13 cellular contexts compared by ENCODE assay signal in genomic region chr1:169426174-169426716, GRCh38. TPM values are rescaled to one million over a fixed set of nuclear protein-coding genes. Genes with fewer than 3 reads are reported as not detected.
A peak's percentile ranks its signal among the peaks of the same experiment; 100 is the strongest.
DNase-seq lines count a peak whose midpoint lies in the region; ATAC-seq, FAIRE-seq and TF ChIP-seq lines count a peak whose summit lies in the region.
"Had no signal": no experiment of that assay in that cellular context is flagged by ENCODE, and none has a peak within 500 bp of the region (broad histone marks: within the 10 kb centered on the region; RNA-seq: fewer than 3 reads in every experiment).

No MANE protein-coding gene starts in this region.

- H3K4me1 ChIP-seq in Loucy (ENCODE audit: insufficient read depth, low read length, poor library complexity, severe bottlenecking) (peaks cover 4% of the 10 kb centered on the region), K562 (replicated peaks in 1 of 2; ENCODE audit: control insufficient read depth in 2 of 2, insufficient read depth in 2 of 2, low read length in 2 of 2) (peaks cover 0 to 3% of the 10 kb centered on the region in 2 experiments; a peak in 1 of 5 replicates), prostate gland (replicated peaks) (no peaks in the 10 kb centered on the region)

- no peaks in the 10 kb centered on the region for H4K20me1 ChIP-seq in Loucy (ENCODE audit: insufficient read depth, low read length, poor library complexity, severe bottlenecking)
- no peaks in the 10 kb centered on the region for H4K20me1 ChIP-seq in K562 (replicated peaks; ENCODE audit: control insufficient read depth, insufficient read depth, low read length)
- no peaks in the 10 kb centered on the region for H4K20me1 ChIP-seq in neural cell (ENCODE audit: insufficient read depth)

- H3K4me2 ChIP-seq in Loucy (ENCODE audit: low read depth, low read length, poor library complexity, severe bottlenecking) = peak overlapping the region; percentile 66
- no peak overlapping the region for H3K4me2 ChIP-seq in K562 (ENCODE audit: insufficient read depth, low read length)
- H3K4me2 ChIP-seq in neural cell (ENCODE audit: low read length) = peak overlapping the region; percentile 57

- intact Hi-C loops in K562 (cut with micrococcal nuclease) (no loop called here), prostate gland (cut with DNase I) (no loop called here)

- H3K27ac ChIP-seq in K562 (ENCODE audit: extremely low read depth, low read depth, low read length) (no peak overlapping the region), neural cell (ENCODE audit: low read length) (no peak overlapping the region), prostate gland (no peak overlapping the region)
- H3K27ac ChIP-seq: C4-2B, RWPE1 had no signal

- no peaks in the 10 kb centered on the region for H3K36me3 ChIP-seq in Loucy (ENCODE audit: insufficient read depth, low read length)
- H3K36me3 ChIP-seq in K562 (ENCODE audit: control insufficient read depth, insufficient read depth, low read length) = no peaks in the 10 kb centered on the region
- no peaks in the 10 kb centered on the region for H3K36me3 ChIP-seq in neural cell (ENCODE audit: insufficient read depth, low read length)
- H3K36me3 ChIP-seq in prostate gland = no peaks in the 10 kb centered on the region

- H3K9ac ChIP-seq in Loucy (ENCODE audit: low read depth, low read length, poor library complexity, severe bottlenecking) = peak overlapping the region; percentile 70
- H3K9ac ChIP-seq in K562 (ENCODE audit: insufficient read depth in 1 of 2, low read depth in 2 of 2, low read length in 2 of 2) = no peak overlapping the region
- peak overlapping the region; percentile 70 for H3K9ac ChIP-seq in neural cell (ENCODE audit: low read length)

- TF ChIP-seq POLR2A in K562 (conservative IDR thresholded peaks at IDR 0.05) (no peak), H54 (IDR thresholded peaks at IDR 0.05; ENCODE audit: low read depth, low read length) (no peak), prostate gland (IDR thresholded peaks at IDR 0.05) (no peak)

- TF ChIP-seq EP300 in K562 (IDR thresholded peaks at IDR 0.05; ENCODE audit: low read length) (no peak), neural cell (conservative IDR thresholded peaks at IDR 0.05; ENCODE audit: poor library complexity, severe bottlenecking) (no peak)

- peak; percentile 55 for FAIRE-seq in K562 (lab: Jason Lieb, UNC)
- FAIRE-seq in H54 (lab: Jason Lieb, UNC) = no peak
- FAIRE-seq: colon had no signal

- H3K9me3 ChIP-seq in Loucy (ENCODE audit: insufficient read depth, low read depth, low read length) (no peaks in the 10 kb centered on the region), K562 (replicated peaks; ENCODE audit: control insufficient read depth, insufficient read depth, low read depth, low read length) (no peaks in the 10 kb centered on the region), neural cell (ENCODE audit: low read length) (no peaks in the 10 kb centered on the region), prostate gland (no peaks in the 10 kb centered on the region)

- H3K4me3 ChIP-seq in Loucy (ENCODE audit: low read length, poor library complexity, severe bottlenecking) (peak overlapping the region; percentile 71), K562 (no peak overlapping the region), neural cell (ENCODE audit: low read length) (peak overlapping the region; percentile 73), prostate gland (no peak overlapping the region)

- no peak for TF ChIP-seq RAD21 in K562 (CRISPR knock-in tag; conservative IDR thresholded peaks at IDR 0.05 in 1 of 2, IDR thresholded peaks at IDR 0.05 in 1 of 2)
- no peak for TF ChIP-seq RAD21 in neural cell (conservative IDR thresholded peaks at IDR 0.05)

- BruUV-seq in K562 (replicated peaks; lab: Mats Ljungman, UMichigan) = no TSS peak

- peak overlapping the region; percentile 91; the same call in 1 of the 2 replicates for H2AFZ ChIP-seq in Loucy (ENCODE audit: low read length)
- no peak overlapping the region for H2AFZ ChIP-seq in K562 (ENCODE audit: low read depth, low read length)
- H2AFZ ChIP-seq in neural cell (ENCODE audit: low read depth, low read length) = peak overlapping the region; percentile 4

- H3K9me1 ChIP-seq in K562 (ENCODE audit: control insufficient read depth, insufficient read depth, low read length) = no peaks in the 10 kb centered on the region

- in situ Hi-C loops in K562 (cut with MboI) = no loop called here

- CTCF ChIA-PET in K562 (lab: Yijun Ruan, JAX; ENCODE audit: low intra/inter-chr PET ratio) = no interaction called here

- H3K79me2 ChIP-seq in Loucy (ENCODE audit: insufficient read depth, low read length) = no peaks in the 10 kb centered on the region
- no peaks in the 10 kb centered on the region for H3K79me2 ChIP-seq in K562 (ENCODE audit: control insufficient read depth, insufficient read depth, low read length)
- H3K79me2 ChIP-seq in neural cell (replicated peaks; ENCODE audit: insufficient read depth, low read length) = peaks cover 13% of the 10 kb centered on the region

- ATAC-seq in K562 = no peak

- 4% methylated on average over 6 of the region's 6 CpGs for WGBS in K562 (ENCODE audit: insufficient coverage, low coverage, missing lambda C conversion rate)
- WGBS in prostate gland = 59% methylated on average over 6 of the region's 6 CpGs

- POLR2A ChIA-PET in K562 (lab: Yijun Ruan, JAX) = no interaction called here

- DNase-seq in D341Med (ENCODE audit: low spot score) (peak; percentile 52), K562 (ENCODE audit: extremely low read depth in 1 of 4, low spot score in 3 of 4) (no peak), H54 (ENCODE audit: insufficient read length, low spot score) (no peak), NCI-H1092 (lab: John Stamatoyannopoulos, UW) (no peak), prostate gland (ENCODE audit: low spot score) (no peak)
- DNase-seq in activated effector memory CD4-positive, alpha-beta T cell treated with Interleukin-2 at 50 U/mL for 16 hours = no peak
- DNase-seq: activated B cell treated with CpG ODN at 0.5 μM for 24 hours, NCI-H146 had no signal

- H3K27me3 ChIP-seq in Loucy (ENCODE audit: insufficient read depth, low read length, poor library complexity, severe bottlenecking) (no peaks in the 10 kb centered on the region), K562 (ENCODE audit: control insufficient read depth in 2 of 2, insufficient read depth in 2 of 2, low read length in 2 of 2) (peaks cover 2 to 8% of the 10 kb centered on the region in 2 experiments; a peak in 2 of 5 replicates), neural cell (ENCODE audit: insufficient read depth, low read depth, low read length) (no peaks in the 10 kb centered on the region), prostate gland (replicated peaks; ENCODE audit: insufficient read depth) (no peaks in the 10 kb centered on the region)

- H3K9me2 ChIP-seq in Loucy (replicated peaks; ENCODE audit: low read depth, low read length) (no peaks in the 10 kb centered on the region), neural cell (ENCODE audit: insufficient read depth, low read length) (no peaks in the 10 kb centered on the region)

- H3F3A ChIP-seq in Loucy (ENCODE audit: low read depth) (no peaks in the 10 kb centered on the region), neural cell (ENCODE audit: insufficient read depth, low read length, poor library complexity, severe bottlenecking) (no peaks in the 10 kb centered on the region)

- TF ChIP-seq CTCF in Loucy (conservative IDR thresholded peaks at IDR 0.05; ENCODE audit: low read length) (no peak), K562 (IDR thresholded peaks at IDR 0.05 in 2 of 3, conservative IDR thresholded peaks at IDR 0.05 in 1 of 3; ENCODE audit: insufficient read depth in 2 of 3, low read depth in 1 of 3, low read length in 3 of 3) (no peak), neural cell (IDR thresholded peaks at IDR 0.05; ENCODE audit: poor library complexity, severe bottlenecking) (no peak), prostate gland (IDR thresholded peaks at IDR 0.05) (no peak)

RNA-seq across cellular contexts. Expression of gene CCDC181, which starts 1.0 kb away (rescaled TPM):
- total RNA-seq in K562 (2011; cell fraction: chromatin; rRNA removed; ENCODE audit: low replicate concordance) = not detected in 2 replicates
- total RNA-seq in K562 (2011; cell fraction: nucleolus; rRNA removed) = not detected in 2 replicates
- total RNA-seq in K562 (2011; cell fraction: nucleoplasm; rRNA removed) = not detected in 2 replicates
- total RNA-seq in K562 (2014; rRNA removed) (0.14 TPM in 1 of 2 replicates, not detected in the other), K562 (2014; rRNA removed; fragmentation: Illumina TruSeq; extraction: Trizol) (0.10 TPM in 1 of 2 replicates, not detected in the other), K562 (2015; rRNA removed; fragmentation: Illumina TruSeq; extraction: Trizol) (not detected in 2 replicates), K562 (2021) (not detected in 2 replicates), prostate gland (1 to 10 TPM in 1 of 2 donors, under 1 TPM in 1; 0.32 to 5.6 TPM)
- polyA plus RNA-seq in K562 (2011; rRNA removed) (not detected in 2 replicates), K562 (2014; fragmentation: Illumina TruSeq; extraction: Trizol) (not detected in 2 replicates), K562 (2014; fragmentation: Nextera tagmentation; extraction: Ambion mirVana) (under 1 TPM in 1 of 2 experiments, not detected in 1; 0.04 TPM), K562 (2014; rRNA removed) (not detected in 2 replicates), neural cell (11.2 and 14.7 TPM in 2 replicates)
- polyA plus RNA-seq in K562 (2011; cell fraction: cytosol; rRNA removed) = not detected in 2 replicates
- polyA plus RNA-seq in K562 (2011; cell fraction: nucleus; rRNA removed) = 0.08 TPM in 1 of 2 replicates, not detected in the other
- polyA plus RNA-seq in K562 (2012) = 0.07 TPM in 1 of 2 replicates, not detected in the other
- polyA minus RNA-seq in K562 (2011; rRNA and poly(A)+ RNA removed) = 0.15 TPM in 1 of 2 replicates, not detected in the other
- not detected in 2 replicates for polyA minus RNA-seq in K562 (2011; cell fraction: cytosol; rRNA and poly(A)+ RNA removed)
- polyA minus RNA-seq in K562 (2011; cell fraction: nucleus; rRNA and poly(A)+ RNA removed) = 0.44 TPM in 1 of 2 replicates, not detected in the other
- polyA minus RNA-seq in neural cell = 7.5 and 11.7 TPM in 2 replicates
- total RNA-seq: activated B cell treated with CpG ODN at 0.5 μM for 24 hours had no signal

RNA-seq across cellular contexts. Expression of gene BLZF1, which starts 58.2 kb away (rescaled TPM):
- total RNA-seq in K562 (2011; cell fraction: chromatin; rRNA removed; ENCODE audit: low replicate concordance) = 14.8 and 62.4 TPM in 2 replicates
- 7.2 and 11.2 TPM in 2 replicates for total RNA-seq in K562 (2011; cell fraction: nucleolus; rRNA removed)
- 16.9 and 26.7 TPM in 2 replicates for total RNA-seq in K562 (2011; cell fraction: nucleoplasm; rRNA removed)
- 16.1 and 23.0 TPM in 2 replicates for total RNA-seq in K562 (2014; rRNA removed)
- 28.8 and 32.8 TPM in 2 replicates for total RNA-seq in K562 (2014; rRNA removed; fragmentation: Illumina TruSeq; extraction: Trizol)
- 21.6 and 23.2 TPM in 2 replicates for total RNA-seq in K562 (2015; rRNA removed; fragmentation: Illumina TruSeq; extraction: Trizol)
- 20.5 and 21.1 TPM in 2 replicates for total RNA-seq in K562 (2021)
- 23.3 and 29.1 TPM in 2 replicates for polyA plus RNA-seq in K562 (2011; rRNA removed)
- polyA plus RNA-seq in K562 (2011; cell fraction: cytosol; rRNA removed) = 2.9 and 8.6 TPM in 2 replicates
- 11.3 and 18.2 TPM in 2 replicates for polyA plus RNA-seq in K562 (2011; cell fraction: nucleus; rRNA removed)
- polyA plus RNA-seq in K562 (2012) = 14.8 and 21.5 TPM in 2 replicates
- polyA plus RNA-seq in K562 (2014; fragmentation: Illumina TruSeq; extraction: Trizol) = 24.1 and 27.6 TPM in 2 replicates
- 10 to 100 TPM; 25.3 to 32.8 TPM for polyA plus RNA-seq in K562 (2014; fragmentation: Nextera tagmentation; extraction: Ambion mirVana)
- 21.0 and 22.2 TPM in 2 replicates for polyA plus RNA-seq in K562 (2014; rRNA removed)
- polyA minus RNA-seq in K562 (2011; rRNA and poly(A)+ RNA removed) = 34.2 and 40.8 TPM in 2 replicates
- polyA minus RNA-seq in K562 (2011; cell fraction: cytosol; rRNA and poly(A)+ RNA removed) = 8.4 and 11.3 TPM in 2 replicates
- polyA minus RNA-seq in K562 (2011; cell fraction: nucleus; rRNA and poly(A)+ RNA removed) = 25.4 and 49.5 TPM in 2 replicates
- 19.9 and 22.0 TPM in 2 replicates for polyA plus RNA-seq in neural cell
- polyA minus RNA-seq in neural cell = 29.2 and 42.1 TPM in 2 replicates
- 10 to 100 TPM; 18.8 to 21.7 TPM for total RNA-seq in prostate gland

RNA-seq across cellular contexts. Expression of gene NME7, which starts 58.6 kb away (rescaled TPM):
- 15.9 and 42.0 TPM in 2 replicates for total RNA-seq in K562 (2011; cell fraction: chromatin; rRNA removed; ENCODE audit: low replicate concordance)
- total RNA-seq in K562 (2011; cell fraction: nucleolus; rRNA removed) = 9.0 and 11.2 TPM in 2 replicates
- 16.9 and 21.1 TPM in 2 replicates for total RNA-seq in K562 (2011; cell fraction: nucleoplasm; rRNA removed)
- 7.9 and 8.8 TPM in 2 replicates for total RNA-seq in K562 (2014; rRNA removed)
- 23.9 and 26.0 TPM in 2 replicates for total RNA-seq in K562 (2014; rRNA removed; fragmentation: Illumina TruSeq; extraction: Trizol)
- 20.5 and 23.3 TPM in 2 replicates for total RNA-seq in K562 (2015; rRNA removed; fragmentation: Illumina TruSeq; extraction: Trizol)
- total RNA-seq in K562 (2021) = 20.7 and 22.4 TPM in 2 replicates
- polyA plus RNA-seq in K562 (2011; rRNA removed) = 21.8 and 32.0 TPM in 2 replicates
- 5.3 and 14.3 TPM in 2 replicates for polyA plus RNA-seq in K562 (2011; cell fraction: cytosol; rRNA removed)
- 6.2 and 7.2 TPM in 2 replicates for polyA plus RNA-seq in K562 (2011; cell fraction: nucleus; rRNA removed)
- polyA plus RNA-seq in K562 (2012) = 18.9 and 59.8 TPM in 2 replicates
- polyA plus RNA-seq in K562 (2014; fragmentation: Illumina TruSeq; extraction: Trizol) = 29.6 and 31.3 TPM in 2 replicates
- 10 to 100 TPM; 40.3 to 43.2 TPM for polyA plus RNA-seq in K562 (2014; fragmentation: Nextera tagmentation; extraction: Ambion mirVana)
- 20.6 and 28.4 TPM in 2 replicates for polyA plus RNA-seq in K562 (2014; rRNA removed)
- polyA minus RNA-seq in K562 (2011; rRNA and poly(A)+ RNA removed) = 43.2 and 56.7 TPM in 2 replicates
- 12.8 and 15.2 TPM in 2 replicates for polyA minus RNA-seq in K562 (2011; cell fraction: cytosol; rRNA and poly(A)+ RNA removed)
- 21.0 and 44.2 TPM in 2 replicates for polyA minus RNA-seq in K562 (2011; cell fraction: nucleus; rRNA and poly(A)+ RNA removed)
- 41.6 and 42.4 TPM in 2 replicates for polyA plus RNA-seq in neural cell
- polyA minus RNA-seq in neural cell = 56.1 and 60.1 TPM in 2 replicates
- total RNA-seq in prostate gland = 10 to 100 TPM; 10.3 to 16.3 TPM

RNA-seq across cellular contexts. Expression of gene SLC19A2, which starts 59.5 kb away (rescaled TPM):
- 42.9 and 68.7 TPM in 2 replicates for total RNA-seq in K562 (2011; cell fraction: chromatin; rRNA removed; ENCODE audit: low replicate concordance)
- total RNA-seq in K562 (2011; cell fraction: nucleolus; rRNA removed) = 38.0 and 48.8 TPM in 2 replicates
- total RNA-seq in K562 (2011; cell fraction: nucleoplasm; rRNA removed) = 58.8 and 72.3 TPM in 2 replicates
- 14.4 and 18.4 TPM in 2 replicates for total RNA-seq in K562 (2014; rRNA removed)
- 28.9 and 30.9 TPM in 2 replicates for total RNA-seq in K562 (2014; rRNA removed; fragmentation: Illumina TruSeq; extraction: Trizol)
- total RNA-seq in K562 (2015; rRNA removed; fragmentation: Illumina TruSeq; extraction: Trizol) = 17.9 and 19.5 TPM in 2 replicates
- total RNA-seq in K562 (2021) = 18.0 TPM in 2 replicates
- 37.9 and 42.8 TPM in 2 replicates for polyA plus RNA-seq in K562 (2011; rRNA removed)
- 24.1 and 28.5 TPM in 2 replicates for polyA plus RNA-seq in K562 (2011; cell fraction: cytosol; rRNA removed)
- 31.4 and 36.6 TPM in 2 replicates for polyA plus RNA-seq in K562 (2011; cell fraction: nucleus; rRNA removed)
- polyA plus RNA-seq in K562 (2012) = 9.8 TPM in 2 replicates
- 17.6 and 20.0 TPM in 2 replicates for polyA plus RNA-seq in K562 (2014; fragmentation: Illumina TruSeq; extraction: Trizol)
- polyA plus RNA-seq in K562 (2014; fragmentation: Nextera tagmentation; extraction: Ambion mirVana) = 1 to 10 TPM; 7.4 to 8.9 TPM
- polyA plus RNA-seq in K562 (2014; rRNA removed) = 19.2 and 19.4 TPM in 2 replicates
- polyA minus RNA-seq in K562 (2011; rRNA and poly(A)+ RNA removed) = 47.3 and 49.6 TPM in 2 replicates
- polyA minus RNA-seq in K562 (2011; cell fraction: cytosol; rRNA and poly(A)+ RNA removed) = 15.4 and 19.0 TPM in 2 replicates
- polyA minus RNA-seq in K562 (2011; cell fraction: nucleus; rRNA and poly(A)+ RNA removed) = 24.2 and 32.8 TPM in 2 replicates
- 45.8 and 46.3 TPM in 2 replicates for polyA plus RNA-seq in neural cell
- 43.8 and 46.1 TPM in 2 replicates for polyA minus RNA-seq in neural cell
- 10 to 100 TPM; 10.6 to 18.7 TPM for total RNA-seq in prostate gland

Comparison
In these comparisons a context has a peak if more than half of its experiments do, and no peak if none do; other contexts are left out.
1. H3K4me3 ChIP-seq: peak in Loucy (single experiment) and neural cell (single experiment); none in K562 (single experiment) and prostate gland (0 of 2).
2. H3K9ac ChIP-seq: peak in Loucy (single experiment) and neural cell (single experiment); none in K562 (0 of 2).